28 cellular contexts compared by ENCODE assay signal in genomic region chr6:111521497-111522275, GRCh38. TPM values are rescaled to one million over a fixed set of nuclear protein-coding genes. Genes with fewer than 3 reads are reported as not detected.
DNase-seq lines count a peak whose midpoint lies in the region; ATAC-seq and TF ChIP-seq lines count a peak whose summit lies in the region.
"Had no signal": no experiment of that assay in that cellular context is flagged by ENCODE, and none has a peak within 500 bp of the region (broad histone marks: within the 10 kb centered on the region; RNA-seq: fewer than 3 reads in every experiment).

No MANE protein-coding gene starts in this region.

- H3K36me3 Mint-ChIP-seq in MCF 10A (ENCODE audit: insufficient read depth, unreplicated experiment) = no peaks in the 10 kb centered on the region

- WGBS in hepatocyte (ENCODE audit: low lambda C conversion rate, missing lambda C conversion rate) = 78% methylated on average over 5 of the region's 5 CpGs
- WGBS in heart right ventricle, 2 donors = 88 to 95% methylated on average over 5 of the region's 5 CpGs

- CTCF ChIA-PET in MCF 10A (lab: Yijun Ruan, JAX) = interaction anchor here (0.6 to 0.7 kb wide), 2 partner anchors 211 to 251 kb away, joined by 3 read pairs; no protein-coding TSS in a partner anchor

- TF ChIP-seq CTCF in hepatocyte (IDR thresholded peaks at IDR 0.05; ENCODE audit: poor library complexity) (no peak), uterus (IDR thresholded peaks at IDR 0.05) (no peak), MCF 10A (IDR thresholded peaks at IDR 0.05; ENCODE audit: unreplicated experiment) (no peak), heart right ventricle (IDR thresholded peaks at IDR 0.05) (no peak), tibial artery (IDR thresholded peaks at IDR 0.05) (no peak)

- H3K9me3 Mint-ChIP-seq in MCF 10A (ENCODE audit: unreplicated experiment) = no peaks in the 10 kb centered on the region
- H3K9me3 Mint-ChIP-seq: activated CD4-positive, alpha-beta memory T cell treated with anti-CD3 and anti-CD28 coated beads, Interleukin-2, amount 10 ng/mL, durations not matched to agents 7 days and 5 days; activated naive CD4-positive, alpha-beta T cell treated with anti-CD3 and anti-CD28 coated beads, Interleukin-2, amount 50 U/mL, for 24 hours; activated T-helper 17 cell treated with anti-CD3 and anti-CD28 coated beads, Interleukin-2, amount 50 U/mL, for 72 hours; stimulated activated naive CD8-positive, alpha-beta T cell treated with anti-CD3 and anti-CD28 coated beads, Interleukin-15, Interleukin-2, amounts not matched to agents 100 ng/mL and 50 ng/mL, for 24 hours had no signal

- H3K27ac ChIP-seq in SK-N-MC (peak overlapping the region; percentile 97; the same call in 1 of the 2 replicates), hepatocyte (peak overlapping the region; percentile 69), uterus (peak overlapping the region; percentile 74 to 94), heart right ventricle (no peak overlapping the region), tibial artery (no peak overlapping the region)
- H3K27ac ChIP-seq: brain microvascular endothelial cell, left ventricle myocardium inferior, neural progenitor cell, spleen, tibial nerve had no signal

- no peak overlapping the region for H3K4me3 ChIP-seq in SK-N-MC
- no peak overlapping the region for H3K4me3 ChIP-seq in hepatocyte
- no peak overlapping the region for H3K4me3 ChIP-seq in uterus
- no peak overlapping the region for H3K4me3 ChIP-seq in heart right ventricle
- no peak overlapping the region for H3K4me3 ChIP-seq in tibial artery
- H3K4me3 ChIP-seq: dorsolateral prefrontal cortex, left ventricle myocardium inferior, neural progenitor cell, spleen, tibial nerve had no signal

- H2AFZ ChIP-seq in hepatocyte = no peak overlapping the region
- H2AFZ ChIP-seq: neural progenitor cell had no signal

- intact Hi-C loops in uterus (cut with DNase I; ENCODE audit: low total_unique reads) (no loop called here), MCF 10A (cut with micrococcal nuclease) (no loop called here), heart right ventricle (cut with DNase I) (no loop called here), tibial artery (cut with DNase I; ENCODE audit: low total_unique reads) (no loop called here)

- H3K27ac Mint-ChIP-seq in MCF 10A (ENCODE audit: low read depth, unreplicated experiment) = no peak overlapping the region

- BruUV-seq in MCF 10A (replicated peaks; lab: Mats Ljungman, UMichigan) = no TSS peak

- no peaks in the 10 kb centered on the region for H3K4me1 Mint-ChIP-seq in MCF 10A (ENCODE audit: insufficient read depth, unreplicated experiment)

- no peak for ATAC-seq in heart right ventricle
- ATAC-seq: right cardiac atrium had no signal

- POLR2A ChIA-PET in MCF 10A (lab: Yijun Ruan, JAX) = interaction anchor here (0.9 kb wide), 1 partner anchor 36 kb away, joined by 3 read pairs; no protein-coding TSS in a partner anchor

- no peak for TF ChIP-seq POLR2A in uterus (IDR thresholded peaks at IDR 0.05)

- peaks cover 4% of the 10 kb centered on the region; the same call in 1 of the 2 replicates for H3K9me3 ChIP-seq in SK-N-MC (ENCODE audit: low read depth, low read length)
- H3K9me3 ChIP-seq in hepatocyte (ENCODE audit: low read depth) = no peaks in the 10 kb centered on the region
- peaks cover 0 to 8% of the 10 kb centered on the region in 2 donors for H3K9me3 ChIP-seq in uterus
- H3K9me3 ChIP-seq in heart right ventricle = peaks cover 0 to 22% (median 0%) of the 10 kb centered on the region in 11 donors
- no peaks in the 10 kb centered on the region for H3K9me3 ChIP-seq in tibial artery

- DNase-seq in HCEC 1CT (peak; percentile 3), SK-N-MC (ENCODE audit: low read depth, low spot score) (no peak), hepatocyte (ENCODE audit: low spot score) (no peak), uterus (no peak), MCF 10A (ENCODE audit: unreplicated experiment) (no peak), heart right ventricle (no peak), tibial artery (no peak)
- DNase-seq: activated CD4-positive, alpha-beta memory T cell treated with anti-CD3 and anti-CD28 coated beads, Interleukin-2, amount 10 ng/mL, durations not matched to agents 7 days and 5 days; activated CD4-positive, alpha-beta T cell treated with anti-CD3 and anti-CD28 coated beads for 1 hour; activated CD8-positive, alpha-beta memory T cell treated with anti-CD3 and anti-CD28 coated beads, Interleukin-2, amount 50 U/mL, for 48 hours; amniotic stem cell; brain microvascular endothelial cell; C1 segment of cervical spinal cord; dorsolateral prefrontal cortex; left ventricle myocardium inferior; mesenchymal stem cell; MM.1S; NCI-H1930; NCI-H524 treated with DMSO at 0.1 percent for 48 hours; right cardiac atrium; Right ventricle myocardium superior; spleen; stimulated activated CD4-positive, alpha-beta T cell treated with anti-CD3 and anti-CD28 coated beads, Interleukin-2, amount 100 ng/mL, for 24 hours had no signal

- H3K4me3 Mint-ChIP-seq in MCF 10A (ENCODE audit: unreplicated experiment) = no peak overlapping the region
- H3K4me3 Mint-ChIP-seq: activated CD4-positive, alpha-beta memory T cell treated with anti-CD3 and anti-CD28 coated beads, Interleukin-2, amount 10 ng/mL, durations not matched to agents 7 days and 5 days; activated naive CD4-positive, alpha-beta T cell treated with anti-CD3 and anti-CD28 coated beads, Interleukin-2, amount 50 U/mL, for 24 hours; neural progenitor cell had no signal

- no peaks in the 10 kb centered on the region for H4K20me1 ChIP-seq in hepatocyte (ENCODE audit: insufficient read depth, poor library complexity, severe bottlenecking)

- H3K79me2 ChIP-seq in hepatocyte = peaks cover 19% of the 10 kb centered on the region

- H3K4me2 ChIP-seq in hepatocyte = no peak overlapping the region
- H3K4me2 ChIP-seq: neural progenitor cell had no signal

- no peak overlapping the region for H3K9ac ChIP-seq in SK-N-MC (ENCODE audit: insufficient read length)
- H3K9ac ChIP-seq: neural progenitor cell had no signal

- H3K27me3 ChIP-seq in hepatocyte = no peaks in the 10 kb centered on the region
- H3K27me3 ChIP-seq in uterus = no peaks in the 10 kb centered on the region
- H3K27me3 ChIP-seq in heart right ventricle = no peaks in the 10 kb centered on the region
- H3K27me3 ChIP-seq in tibial artery = no peaks in the 10 kb centered on the region
- H3K27me3 ChIP-seq: brain microvascular endothelial cell, dorsolateral prefrontal cortex, neural progenitor cell, spleen, tibial nerve had no signal

- no peaks in the 10 kb centered on the region for H3K27me3 Mint-ChIP-seq in MCF 10A (ENCODE audit: insufficient read depth, unreplicated experiment)
- H3K27me3 Mint-ChIP-seq: activated CD4-positive, alpha-beta memory T cell treated with anti-CD3 and anti-CD28 coated beads, Interleukin-2, amount 10 ng/mL, durations not matched to agents 7 days and 5 days; activated naive CD4-positive, alpha-beta T cell treated with anti-CD3 and anti-CD28 coated beads, Interleukin-2, amount 50 U/mL, for 24 hours; activated T-helper 17 cell treated with anti-CD3 and anti-CD28 coated beads, Interleukin-2, amount 50 U/mL, for 72 hours; stimulated activated naive CD8-positive, alpha-beta T cell treated with anti-CD3 and anti-CD28 coated beads, Interleukin-15, Interleukin-2, amounts not matched to agents 100 ng/mL and 50 ng/mL, for 24 hours had no signal

- no peaks in the 10 kb centered on the region for H3K9me2 ChIP-seq in hepatocyte (replicated peaks; ENCODE audit: insufficient read depth)

- H3K36me3 ChIP-seq in SK-N-MC (ENCODE audit: insufficient read depth, low read length) (peaks cover 14% of the 10 kb centered on the region; the same call in 1 of the 2 replicates), hepatocyte (replicated peaks; ENCODE audit: insufficient read depth, low read depth) (no peaks in the 10 kb centered on the region), uterus (no peaks in the 10 kb centered on the region), heart right ventricle (no peaks in the 10 kb centered on the region), tibial artery (no peaks in the 10 kb centered on the region)
- H3K36me3 ChIP-seq: brain microvascular endothelial cell, left ventricle myocardium inferior, neural progenitor cell, spleen had no signal

- H3K4me1 ChIP-seq in hepatocyte (ENCODE audit: insufficient read depth) = no peaks in the 10 kb centered on the region
- peaks cover 4 to 5% of the 10 kb centered on the region in 2 donors for H3K4me1 ChIP-seq in uterus
- peaks cover 0 to 24% (median 12%) of the 10 kb centered on the region in 9 donors for H3K4me1 ChIP-seq in heart right ventricle
- H3K4me1 ChIP-seq in tibial artery = peaks cover 0 to 17% (median 4%) of the 10 kb centered on the region in 4 donors

RNA-seq across cellular contexts. Expression of gene REV3L, which starts 38.7 kb away (rescaled TPM):
- total RNA-seq in hepatocyte = 29.4 and 37.2 TPM in 2 replicates
- polyA plus RNA-seq in hepatocyte = 17.6 and 23.7 TPM in 2 replicates
- 100 to 1,000 TPM in 2 of 4 donors, 10 to 100 TPM in 2; 67.9 to 318 (median 127) TPM for total RNA-seq in uterus
- total RNA-seq in MCF 10A (2022) = 23.0 and 31.2 TPM in 2 replicates
- total RNA-seq in heart right ventricle = 10 to 100 TPM; 11.5 to 23.9 (median 13.9) TPM
- polyA plus RNA-seq in heart right ventricle = 10 to 100 TPM in 1 of 2 donors, 1 to 10 TPM in 1; 5.6 to 25.8 TPM

Comparison
In these comparisons a context has a peak if more than half of its experiments do, and no peak if none do; other contexts are left out.
1. H3K27ac ChIP-seq: peak in SK-N-MC (single experiment), hepatocyte (single experiment) and uterus (2 of 2); none in heart right ventricle (0 of 10) and tibial artery (0 of 2).